ENCODE assay signal across 1 cellular context in the genomic region with DNA sequence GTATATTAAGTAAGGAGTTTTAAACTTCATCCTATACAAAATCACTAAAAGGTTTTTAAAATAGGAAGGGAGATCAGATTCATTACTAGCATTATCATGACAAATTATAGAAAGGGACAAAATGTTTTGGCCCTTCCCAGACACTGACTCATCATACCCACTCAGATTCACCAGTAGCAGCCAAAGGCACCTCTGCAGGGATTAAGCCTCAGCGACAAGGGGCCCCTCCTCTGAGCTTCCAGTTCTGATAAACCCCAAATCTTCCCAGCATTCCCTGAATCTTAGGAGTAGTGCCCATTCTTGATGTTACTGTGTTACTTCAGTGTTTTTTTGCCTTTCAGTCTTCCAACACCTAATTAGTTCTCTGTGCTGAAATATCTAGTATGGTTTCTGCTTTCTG.
TF ChIP-seq lines count a peak whose summit lies in the region.

No MANE protein-coding gene starts in this region.

TF ChIP-seq in WTC11, 78 proteins besides CTCF, POLR2A, EP300 and RAD21 (continued from another document):
- TF ChIP-seq NR3C1 (CRISPR knock-in tag; conservative IDR thresholded peaks at IDR 0.05; ENCODE audit: low read depth) (no peak), FOXP1 (CRISPR knock-in tag; IDR thresholded peaks at IDR 0.05; ENCODE audit: borderline replicate concordance) (no peak)
